Comparison of ENCODE assay signal across 10 cellular contexts in the genomic region with DNA sequence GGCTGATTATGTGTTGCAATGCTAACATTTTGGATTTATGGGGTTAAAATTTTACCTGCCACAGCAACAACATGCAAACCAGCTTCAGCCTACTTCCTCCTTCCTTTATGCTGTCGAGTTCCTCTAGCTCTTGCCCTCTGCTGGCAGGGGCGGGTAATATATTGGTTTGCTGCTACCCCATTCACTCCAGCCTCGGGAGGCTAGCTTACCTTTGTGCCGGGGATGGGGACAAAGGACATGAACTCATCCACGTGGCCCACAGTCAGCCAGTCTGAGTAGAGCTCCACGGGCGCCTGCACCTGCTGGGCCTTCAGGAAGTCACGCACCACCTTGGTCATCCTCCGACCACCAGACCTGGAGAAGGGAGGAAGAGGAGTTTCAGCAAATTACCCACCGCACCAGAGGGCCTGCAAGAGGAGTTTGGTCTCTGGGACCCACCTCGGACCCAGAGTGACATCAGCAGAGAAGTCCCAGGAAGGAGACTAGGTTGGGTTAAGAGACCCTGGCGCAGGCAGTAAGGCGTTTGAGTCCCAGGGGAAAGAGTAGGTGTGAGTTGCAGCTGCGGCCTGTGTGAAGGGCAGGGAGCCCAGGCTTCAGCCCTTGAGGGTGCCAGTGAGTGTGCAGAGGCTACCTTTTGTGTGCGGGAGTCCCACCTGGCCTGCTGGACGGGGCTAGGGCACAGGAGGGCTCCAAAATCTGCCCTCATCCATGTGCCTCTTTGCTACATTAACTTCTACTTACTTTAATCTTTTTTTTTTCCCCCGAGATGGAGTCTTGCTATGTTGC. TPM values are rescaled to one million over a fixed set of nuclear protein-coding genes. Genes with fewer than 3 reads are reported as not detected.
DNase-seq lines count a peak whose midpoint lies in the region; TF ChIP-seq lines count a peak whose summit lies in the region.
"Had no signal": no experiment of that assay in that cellular context is flagged by ENCODE, and none has a peak within 500 bp of the region (broad histone marks: within the 10 kb centered on the region; RNA-seq: fewer than 3 reads in every experiment).

No MANE protein-coding gene starts in this region.

- H3K9ac ChIP-seq in Loucy (ENCODE audit: low read depth, low read length, poor library complexity, severe bottlenecking) (no peak overlapping the region), neuronal stem cell (ENCODE audit: low read depth, low read length, poor library complexity) (no peak overlapping the region)

- no peaks in the 10 kb centered on the region for H3K9me2 ChIP-seq in Loucy (replicated peaks; ENCODE audit: low read depth, low read length)

- no peak overlapping the region for H3K18ac ChIP-seq in neuronal stem cell (ENCODE audit: low read length)

- H3K36me3 ChIP-seq in Loucy (ENCODE audit: insufficient read depth, low read length), result no peaks in the 10 kb centered on the region
- H3K36me3 ChIP-seq in neuronal stem cell (replicated peaks in 1 of 2; ENCODE audit: control insufficient read depth in 2 of 2, insufficient read depth in 2 of 2, low read length in 2 of 2), result no peaks in the 10 kb centered on the region
- H3K36me3 ChIP-seq: pancreas had no signal

- H4K20me1 ChIP-seq in Loucy (ENCODE audit: insufficient read depth, low read length, poor library complexity, severe bottlenecking), result no peaks in the 10 kb centered on the region

- no peak overlapping the region for H2AFZ ChIP-seq in Loucy (ENCODE audit: low read length)
- H2AFZ ChIP-seq in neuronal stem cell (ENCODE audit: low read length), result peak overlapping the region; percentile 61

- H3K4me3 ChIP-seq in Loucy (ENCODE audit: low read length, poor library complexity, severe bottlenecking) (no peak overlapping the region), astrocyte of the spinal cord (ENCODE audit: low read depth, low read length) (no peak overlapping the region), neuronal stem cell (ENCODE audit: low read length in 2 of 2) (no peak overlapping the region)
- H3K4me3 ChIP-seq: pancreas had no signal

- H3K4me2 ChIP-seq in Loucy (ENCODE audit: low read depth, low read length, poor library complexity, severe bottlenecking), result no peak overlapping the region
- no peak overlapping the region for H3K4me2 ChIP-seq in neuronal stem cell (ENCODE audit: insufficient read depth, low read length, poor library complexity, severe bottlenecking)

- no peaks in the 10 kb centered on the region for H3K79me2 ChIP-seq in Loucy (ENCODE audit: insufficient read depth, low read length)

- H3K23ac ChIP-seq in neuronal stem cell (ENCODE audit: low read depth, low read length, poor library complexity), result no peak overlapping the region

- peak; percentile 62 for DNase-seq in NCI-H82 (lab: John Stamatoyannopoulos, UW)
- DNase-seq in NCI-H82 treated with DMSO at 0.1 percent for 48 hours (lab: John Stamatoyannopoulos, UW; ENCODE audit: unreplicated experiment), result no peak
- no peak for DNase-seq in astrocyte of the spinal cord (ENCODE audit: low read depth, low spot score)
- DNase-seq in neuronal stem cell (ENCODE audit: low spot score), result no peak
- no peak for DNase-seq in OCI-M1 (lab: John Stamatoyannopoulos, UW)
- DNase-seq in cerebellum (ENCODE audit: low spot score), result no peak
- no peak for DNase-seq in anterior cingulate cortex (lab: John Stamatoyannopoulos, UW)

- H3K4me1 ChIP-seq in Loucy (ENCODE audit: insufficient read depth, low read length, poor library complexity, severe bottlenecking) (no peaks in the 10 kb centered on the region), neuronal stem cell (ENCODE audit: control insufficient read depth in 2 of 2, insufficient read depth in 1 of 2, low read depth in 1 of 2, low read length in 2 of 2) (no peaks in the 10 kb centered on the region)
- H3K4me1 ChIP-seq: pancreas had no signal

- no peak overlapping the region for H2BK5ac ChIP-seq in neuronal stem cell (ENCODE audit: low read length)

- WGBS in neuronal stem cell (ENCODE audit: extremely low coverage in 2 of 2, insufficient read length in 2 of 2, insufficient replicate concordance in 1 of 2), 2 donors, result no CpG with 5 or more reads among the region's 17 CpGs

- no peaks in the 10 kb centered on the region for H3F3A ChIP-seq in Loucy (ENCODE audit: low read depth)

- no peaks in the 10 kb centered on the region for H3K79me1 ChIP-seq in neuronal stem cell (ENCODE audit: low read depth, low read length)

- no peak overlapping the region for H2BK15ac ChIP-seq in neuronal stem cell (ENCODE audit: low read length)

- no peak overlapping the region for H4K8ac ChIP-seq in neuronal stem cell (ENCODE audit: low read depth, low read length)

- H3K27me3 ChIP-seq in Loucy (ENCODE audit: insufficient read depth, low read length, poor library complexity, severe bottlenecking), result no peaks in the 10 kb centered on the region
- peaks cover 0 to 3% (median 0%) of the 10 kb centered on the region in 3 experiments for H3K27me3 ChIP-seq in neuronal stem cell (ENCODE audit: control insufficient read depth in 3 of 3, insufficient read depth in 3 of 3, low read depth in 1 of 3, low read length in 3 of 3)
- H3K27me3 ChIP-seq: pancreas had no signal

- H3K4ac ChIP-seq in neuronal stem cell (ENCODE audit: low read length), result no peak overlapping the region

- H2BK12ac ChIP-seq in neuronal stem cell (ENCODE audit: low read length), result no peak overlapping the region

- H2AK5ac ChIP-seq in neuronal stem cell (ENCODE audit: low read depth, low read length), result peak overlapping the region; percentile 11

- H3K9me3 ChIP-seq in Loucy (ENCODE audit: insufficient read depth, low read depth, low read length) (no peaks in the 10 kb centered on the region), neuronal stem cell (replicated peaks in 1 of 2; ENCODE audit: control insufficient read depth in 2 of 2, insufficient read depth in 1 of 2, low read depth in 1 of 2, low read length in 2 of 2) (no peaks in the 10 kb centered on the region)
- H3K9me3 ChIP-seq: pancreas had no signal

- in situ Hi-C loops in astrocyte of the spinal cord (cut with HindIII; ENCODE audit: low sequenced_read_pairs), result no loop called here

- TF ChIP-seq CTCF in Loucy (conservative IDR thresholded peaks at IDR 0.05; ENCODE audit: low read length) (peak; percentile 51), astrocyte of the spinal cord (IDR thresholded peaks at IDR 0.05; ENCODE audit: low read depth, low read length) (peak; percentile 51)

- no peak overlapping the region for H2BK120ac ChIP-seq in neuronal stem cell (ENCODE audit: low read depth, low read length)

- no peak overlapping the region for H4K91ac ChIP-seq in neuronal stem cell (ENCODE audit: low read depth, low read length, poor library complexity)

- H3K27ac ChIP-seq in neuronal stem cell (replicated peaks; ENCODE audit: low read length), result no peak overlapping the region
- H3K27ac ChIP-seq: pancreas had no signal

- H3K14ac ChIP-seq in neuronal stem cell (ENCODE audit: low read length), result no peak overlapping the region

RNA-seq across cellular contexts. Expression of a gene that starts 21.8 kb away (rescaled TPM):
- 64.9 TPM for polyA plus RNA-seq in neuronal stem cell (2013, experiment 1 of 2)
- polyA plus RNA-seq in neuronal stem cell (2013, experiment 2 of 2), result 62.5 TPM
- total RNA-seq in cerebellum, result 57.2 TPM

RNA-seq across cellular contexts. Expression of a gene that starts 43.6 kb away (rescaled TPM):
- 0.43 TPM for polyA plus RNA-seq in neuronal stem cell (2013, experiment 1 of 2)
- polyA plus RNA-seq in neuronal stem cell (2013, experiment 2 of 2), result 0.64 TPM
- total RNA-seq in cerebellum, result 2.1 TPM
- total RNA-seq: activated CD8-positive, alpha-beta memory T cell treated with anti-CD3 and anti-CD28 coated beads for 36 hours had no signal
